12 cellular contexts compared by ENCODE assay signal in genomic region chr1:226438007-226438406, GRCh38. TPM values are rescaled to one million over a fixed set of nuclear protein-coding genes. Genes with fewer than 3 reads are reported as not detected.
A peak's percentile ranks its signal among the peaks of the same experiment; 100 is the strongest.
DNase-seq lines count a peak whose midpoint lies in the region; ATAC-seq and TF ChIP-seq lines count a peak whose summit lies in the region.
"Had no signal": no experiment of that assay in that cellular context is flagged by ENCODE, and none has a peak within 500 bp of the region (broad histone marks: within the 10 kb centered on the region; RNA-seq: fewer than 3 reads in every experiment).

No MANE protein-coding gene starts in this region.

- no peaks in the 10 kb centered on the region for H3K4me1 ChIP-seq in BE2C

- no peaks in the 10 kb centered on the region for H3K9me3 ChIP-seq in BE2C

- DNase-seq in BE2C: no peak
- peak; percentile 29 for DNase-seq in OCI-M1 (lab: John Stamatoyannopoulos, UW)
- peak; percentile 19 for DNase-seq in fibroblast of mammary gland (ENCODE audit: low read depth)
- DNase-seq in SW 1271 (lab: John Stamatoyannopoulos, UW): no peak
- DNase-seq in D341Med (ENCODE audit: low spot score): no peak
- DNase-seq in iPS-NIHi11 (ENCODE audit: low spot score): no peak
- DNase-seq: activated gamma-delta T cell; GDM1; nephron progenitor cell; stimulated activated CD4-positive, alpha-beta T cell treated with anti-CD3 and anti-CD28 coated beads, Interleukin-1b, Interleukin-23, amount 100 ng/mL, for 48 hours had no signal

- no peak overlapping the region for H3K4me3 ChIP-seq in BE2C (ENCODE audit: low read depth, low read length)
- H3K4me3 ChIP-seq in GM12875 (ENCODE audit: low read depth, low read length): no peak overlapping the region
- H3K4me3 ChIP-seq in fibroblast of mammary gland (ENCODE audit: control insufficient read depth, low read depth, low read length): no peak overlapping the region

- TF ChIP-seq CTCF in BE2C (IDR thresholded peaks at IDR 0.05; ENCODE audit: low read depth, low read length): peak; percentile 41
- 0 out of 2 replicates have a peak, but pooled peaks have one; percentile 3 for TF ChIP-seq CTCF in GM12875 (IDR thresholded peaks at IDR 0.05; ENCODE audit: borderline replicate concordance, insufficient read depth, low read depth, low read length)
- TF ChIP-seq CTCF in fibroblast of mammary gland (conservative IDR thresholded peaks at IDR 0.05; ENCODE audit: control insufficient read depth, insufficient read depth, low read depth, low read length): peak; percentile 24

- no peak for ATAC-seq in GM21526 (IDR thresholded peaks at IDR 0.05; ENCODE audit: low FRiP score, unreplicated experiment)

- peaks cover 1% of the 10 kb centered on the region; the same call in 1 of the 2 replicates for H3K27me3 ChIP-seq in BE2C

- H3K36me3 ChIP-seq in BE2C: no peaks in the 10 kb centered on the region

RNA-seq across cellular contexts. Expression of gene PARP1, which starts 30.1 kb away (rescaled TPM):
- polyA plus RNA-seq in BE2C (2012; ENCODE audit: insufficient read depth, insufficient read length, low read depth): 193 TPM

Comparison
In these comparisons a context has a peak if more than half of its experiments do, and no peak if none do; other contexts are left out.
1. DNase-seq: peak in OCI-M1 (single experiment) and fibroblast of mammary gland (single experiment); none in BE2C (single experiment), SW 1271 (0 of 2), D341Med (single experiment) and iPS-NIHi11 (single experiment).
2. Peak in every context shown above with its lines, with median percentiles within 50 percentile points of each other: CTCF ChIP-seq.